In the genomic region with DNA sequence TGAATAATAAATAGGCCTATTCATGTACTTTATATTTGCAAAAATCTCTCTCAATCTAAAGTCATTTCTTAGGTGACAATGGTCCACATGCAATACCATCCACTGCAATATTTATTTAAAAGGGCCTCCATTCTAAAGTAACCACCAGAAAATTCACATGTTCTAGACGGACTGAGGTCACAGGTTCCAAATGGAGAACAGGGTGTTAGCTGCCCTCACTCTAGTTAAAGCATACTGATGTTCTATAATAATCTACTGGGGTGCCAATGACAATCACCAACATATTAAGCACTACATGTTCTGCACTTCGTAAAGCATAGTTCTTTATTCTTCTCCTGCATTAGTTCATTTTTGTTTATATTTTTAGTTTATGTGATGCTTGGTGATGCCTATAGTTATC, we compare ENCODE assay signal across 8 cellular contexts. TPM values are rescaled to one million over a fixed set of nuclear protein-coding genes. Genes with fewer than 3 reads are reported as not detected.
DNase-seq lines count a peak whose midpoint lies in the region; ATAC-seq and TF ChIP-seq lines count a peak whose summit lies in the region.

No MANE protein-coding gene starts in this region.

- no peaks in the 10 kb centered on the region for H3K9me3 ChIP-seq in gastroesophageal sphincter

- H3K27ac ChIP-seq in gastroesophageal sphincter, result peak overlapping the region in 1 of 4 donors; percentile 88

- CTCF ChIA-PET in activated CD4-positive, alpha-beta T cell treated with anti-CD3 and anti-CD28 coated beads for 36 hours (lab: Charles Lee), result interaction anchor here (0.8 to 1.8 kb wide), 4 partner anchors 14 to 168 kb away, joined by 3 to 6 read pairs (median 4); no protein-coding TSS in a partner anchor

- peak overlapping the region; percentile 94 for H3K4me3 Mint-ChIP-seq in activated CD4-positive, alpha-beta T cell treated with anti-CD3 and anti-CD28 coated beads for 36 hours
- H3K4me3 Mint-ChIP-seq in stimulated activated memory B cell treated with anti-CD40 and anti-IgM and Interleukin-4, amounts not matched to agents 10 μg/mL and 1 μg/mL and 100 μg/mL, for 72 hours, result peak overlapping the region; percentile 98

- TF ChIP-seq POLR2A in gastroesophageal sphincter (IDR thresholded peaks at IDR 0.05), result no peak

- H3K27me3 ChIP-seq in gastroesophageal sphincter, result no peaks in the 10 kb centered on the region

- H3K9me3 Mint-ChIP-seq in activated CD4-positive, alpha-beta T cell treated with anti-CD3 and anti-CD28 coated beads for 36 hours (ENCODE audit: low read depth), result no peaks in the 10 kb centered on the region
- H3K9me3 Mint-ChIP-seq in stimulated activated memory B cell treated with anti-CD40 and anti-IgM and Interleukin-4, amounts not matched to agents 10 μg/mL and 1 μg/mL and 100 μg/mL, for 72 hours, result no peaks in the 10 kb centered on the region

- H3K27me3 Mint-ChIP-seq in activated CD4-positive, alpha-beta T cell treated with anti-CD3 and anti-CD28 coated beads for 36 hours, result no peaks in the 10 kb centered on the region
- no peaks in the 10 kb centered on the region for H3K27me3 Mint-ChIP-seq in stimulated activated memory B cell treated with anti-CD40 and anti-IgM and Interleukin-4, amounts not matched to agents 10 μg/mL and 1 μg/mL and 100 μg/mL, for 72 hours

- H3K36me3 ChIP-seq in gastroesophageal sphincter, result peaks cover 5 to 17% of the 10 kb centered on the region in 2 donors

- no peak for DNase-seq in activated CD4-positive, alpha-beta T cell treated with anti-CD3 and anti-CD28 coated beads for 36 hours
- no peak for DNase-seq in activated CD4-positive, alpha-beta T cell treated with anti-CD3 and anti-CD28 coated beads for 1 hour
- no peak for DNase-seq in activated CD4-positive, alpha-beta T cell treated with anti-CD3 and anti-CD28 coated beads for 4 hours

- H3K4me3 ChIP-seq in WI38 (ENCODE audit: low read depth, low read length) (peak overlapping the region; percentile 100), gastroesophageal sphincter (peak overlapping the region; percentile 71 to 98)

- intact Hi-C loops in activated CD4-positive, alpha-beta T cell treated with anti-CD3 and anti-CD28 coated beads for 36 hours (cut with DNase I, micrococcal nuclease), result loop anchor here in 1 of 2 experiments (5.0 kb wide), 1 partner anchor 41 kb away; no protein-coding TSS in a partner anchor

- POLR2A ChIA-PET in activated CD4-positive, alpha-beta T cell treated with anti-CD3 and anti-CD28 coated beads for 36 hours (lab: Charles Lee), result interaction anchor here (1.8 kb wide), 1 partner anchor 130 kb away, joined by 14 read pairs; no protein-coding TSS in a partner anchor

- 25 to 34% methylated on average over 2 of the region's 2 CpGs for WGBS in gastroesophageal sphincter (ENCODE audit: low coverage in 1 of 2), 2 donors

- peak overlapping the region; percentile 96 for H3K27ac Mint-ChIP-seq in activated CD4-positive, alpha-beta T cell treated with anti-CD3 and anti-CD28 coated beads for 36 hours
- peak overlapping the region; percentile 98 for H3K27ac Mint-ChIP-seq in stimulated activated memory B cell treated with anti-CD40 and anti-IgM and Interleukin-4, amounts not matched to agents 10 μg/mL and 1 μg/mL and 100 μg/mL, for 72 hours

- TF ChIP-seq EP300 in gastroesophageal sphincter (IDR thresholded peaks at IDR 0.05), result no peak

- H3K4me1 ChIP-seq in gastroesophageal sphincter, result peaks cover 4 to 38% (median 10%) of the 10 kb centered on the region in 3 donors

- no peak for ATAC-seq in activated CD4-positive, alpha-beta T cell treated with anti-CD3 and anti-CD28 coated beads for 36 hours
- no peak for ATAC-seq in gastroesophageal sphincter
- ATAC-seq in stimulated activated memory B cell treated with anti-CD40 and anti-IgM and Interleukin-4, amounts not matched to agents 10 μg/mL and 1 μg/mL and 100 μg/mL, for 72 hours, result no peak
- ATAC-seq in HG03378 (IDR thresholded peaks at IDR 0.05; ENCODE audit: unreplicated experiment), result no peak
- ATAC-seq in GM18517 (IDR thresholded peaks at IDR 0.05; ENCODE audit: unreplicated experiment), result no peak

- H3K4me1 Mint-ChIP-seq in activated CD4-positive, alpha-beta T cell treated with anti-CD3 and anti-CD28 coated beads for 36 hours, result peaks cover 28% of the 10 kb centered on the region
- H3K4me1 Mint-ChIP-seq in stimulated activated memory B cell treated with anti-CD40 and anti-IgM and Interleukin-4, amounts not matched to agents 10 μg/mL and 1 μg/mL and 100 μg/mL, for 72 hours, result peaks cover 44% of the 10 kb centered on the region

- TF ChIP-seq CTCF in WI38 (IDR thresholded peaks at IDR 0.05; ENCODE audit: low read depth, low read length) (no peak), gastroesophageal sphincter (IDR thresholded peaks at IDR 0.05) (no peak)

- peaks cover 22% of the 10 kb centered on the region for H3K36me3 Mint-ChIP-seq in activated CD4-positive, alpha-beta T cell treated with anti-CD3 and anti-CD28 coated beads for 36 hours (ENCODE audit: low read depth)
- H3K36me3 Mint-ChIP-seq in stimulated activated memory B cell treated with anti-CD40 and anti-IgM and Interleukin-4, amounts not matched to agents 10 μg/mL and 1 μg/mL and 100 μg/mL, for 72 hours, result peaks cover 7% of the 10 kb centered on the region

RNA-seq across cellular contexts. Expression of a gene that starts 1.2 kb away (rescaled TPM):
- 100 to 1,000 TPM; 133 to 141 TPM for total RNA-seq in activated CD4-positive, alpha-beta T cell treated with anti-CD3 and anti-CD28 coated beads for 36 hours
- 100 to 1,000 TPM in 1 of 4 donors, 10 to 100 TPM in 3; 56.5 to 159 (median 67.6) TPM for total RNA-seq in gastroesophageal sphincter
